1 cellular context compared by ENCODE assay signal in the genomic region with DNA sequence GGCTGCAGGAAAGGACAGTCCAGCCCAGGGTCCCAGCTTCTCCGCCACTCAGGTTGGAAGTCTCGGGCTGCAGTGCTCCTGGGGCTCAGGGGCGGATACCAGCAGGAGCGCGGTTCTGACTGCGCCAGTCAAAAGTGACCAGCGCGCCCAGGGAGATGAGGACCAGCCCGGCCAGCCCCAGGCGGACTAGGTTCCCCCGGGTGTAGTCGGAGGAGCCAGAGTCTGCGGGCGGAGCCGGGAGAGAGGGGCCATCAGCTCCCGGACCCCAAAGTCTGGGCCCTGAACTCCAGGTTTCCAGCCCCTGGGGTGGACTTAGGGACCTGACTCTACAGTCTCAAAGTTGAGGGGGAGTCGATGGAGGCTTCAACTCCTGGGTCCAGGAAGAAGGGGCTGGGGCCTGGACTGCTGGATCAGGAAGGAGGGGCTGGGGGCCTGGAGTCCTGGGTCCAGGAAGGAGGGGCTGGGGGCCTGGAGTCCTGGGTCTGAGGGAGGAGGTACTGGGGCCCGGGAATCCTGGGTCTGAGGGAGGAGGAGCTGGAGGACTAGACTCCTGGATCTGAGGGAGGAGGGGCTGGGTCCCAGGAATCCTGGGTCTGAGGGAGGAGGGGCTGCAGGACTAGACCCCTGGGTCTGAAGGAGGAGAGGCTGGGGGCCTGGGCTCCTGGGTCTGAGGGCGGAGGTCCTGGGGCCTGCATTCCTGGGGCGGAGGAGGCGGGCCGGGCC.
TF ChIP-seq lines count a peak whose summit lies in the region.

No MANE protein-coding gene starts in this region.

TF ChIP-seq in GM23338, 12 proteins besides CTCF, POLR2A, EP300 and RAD21:
- TF ChIP-seq, protein P1, sequence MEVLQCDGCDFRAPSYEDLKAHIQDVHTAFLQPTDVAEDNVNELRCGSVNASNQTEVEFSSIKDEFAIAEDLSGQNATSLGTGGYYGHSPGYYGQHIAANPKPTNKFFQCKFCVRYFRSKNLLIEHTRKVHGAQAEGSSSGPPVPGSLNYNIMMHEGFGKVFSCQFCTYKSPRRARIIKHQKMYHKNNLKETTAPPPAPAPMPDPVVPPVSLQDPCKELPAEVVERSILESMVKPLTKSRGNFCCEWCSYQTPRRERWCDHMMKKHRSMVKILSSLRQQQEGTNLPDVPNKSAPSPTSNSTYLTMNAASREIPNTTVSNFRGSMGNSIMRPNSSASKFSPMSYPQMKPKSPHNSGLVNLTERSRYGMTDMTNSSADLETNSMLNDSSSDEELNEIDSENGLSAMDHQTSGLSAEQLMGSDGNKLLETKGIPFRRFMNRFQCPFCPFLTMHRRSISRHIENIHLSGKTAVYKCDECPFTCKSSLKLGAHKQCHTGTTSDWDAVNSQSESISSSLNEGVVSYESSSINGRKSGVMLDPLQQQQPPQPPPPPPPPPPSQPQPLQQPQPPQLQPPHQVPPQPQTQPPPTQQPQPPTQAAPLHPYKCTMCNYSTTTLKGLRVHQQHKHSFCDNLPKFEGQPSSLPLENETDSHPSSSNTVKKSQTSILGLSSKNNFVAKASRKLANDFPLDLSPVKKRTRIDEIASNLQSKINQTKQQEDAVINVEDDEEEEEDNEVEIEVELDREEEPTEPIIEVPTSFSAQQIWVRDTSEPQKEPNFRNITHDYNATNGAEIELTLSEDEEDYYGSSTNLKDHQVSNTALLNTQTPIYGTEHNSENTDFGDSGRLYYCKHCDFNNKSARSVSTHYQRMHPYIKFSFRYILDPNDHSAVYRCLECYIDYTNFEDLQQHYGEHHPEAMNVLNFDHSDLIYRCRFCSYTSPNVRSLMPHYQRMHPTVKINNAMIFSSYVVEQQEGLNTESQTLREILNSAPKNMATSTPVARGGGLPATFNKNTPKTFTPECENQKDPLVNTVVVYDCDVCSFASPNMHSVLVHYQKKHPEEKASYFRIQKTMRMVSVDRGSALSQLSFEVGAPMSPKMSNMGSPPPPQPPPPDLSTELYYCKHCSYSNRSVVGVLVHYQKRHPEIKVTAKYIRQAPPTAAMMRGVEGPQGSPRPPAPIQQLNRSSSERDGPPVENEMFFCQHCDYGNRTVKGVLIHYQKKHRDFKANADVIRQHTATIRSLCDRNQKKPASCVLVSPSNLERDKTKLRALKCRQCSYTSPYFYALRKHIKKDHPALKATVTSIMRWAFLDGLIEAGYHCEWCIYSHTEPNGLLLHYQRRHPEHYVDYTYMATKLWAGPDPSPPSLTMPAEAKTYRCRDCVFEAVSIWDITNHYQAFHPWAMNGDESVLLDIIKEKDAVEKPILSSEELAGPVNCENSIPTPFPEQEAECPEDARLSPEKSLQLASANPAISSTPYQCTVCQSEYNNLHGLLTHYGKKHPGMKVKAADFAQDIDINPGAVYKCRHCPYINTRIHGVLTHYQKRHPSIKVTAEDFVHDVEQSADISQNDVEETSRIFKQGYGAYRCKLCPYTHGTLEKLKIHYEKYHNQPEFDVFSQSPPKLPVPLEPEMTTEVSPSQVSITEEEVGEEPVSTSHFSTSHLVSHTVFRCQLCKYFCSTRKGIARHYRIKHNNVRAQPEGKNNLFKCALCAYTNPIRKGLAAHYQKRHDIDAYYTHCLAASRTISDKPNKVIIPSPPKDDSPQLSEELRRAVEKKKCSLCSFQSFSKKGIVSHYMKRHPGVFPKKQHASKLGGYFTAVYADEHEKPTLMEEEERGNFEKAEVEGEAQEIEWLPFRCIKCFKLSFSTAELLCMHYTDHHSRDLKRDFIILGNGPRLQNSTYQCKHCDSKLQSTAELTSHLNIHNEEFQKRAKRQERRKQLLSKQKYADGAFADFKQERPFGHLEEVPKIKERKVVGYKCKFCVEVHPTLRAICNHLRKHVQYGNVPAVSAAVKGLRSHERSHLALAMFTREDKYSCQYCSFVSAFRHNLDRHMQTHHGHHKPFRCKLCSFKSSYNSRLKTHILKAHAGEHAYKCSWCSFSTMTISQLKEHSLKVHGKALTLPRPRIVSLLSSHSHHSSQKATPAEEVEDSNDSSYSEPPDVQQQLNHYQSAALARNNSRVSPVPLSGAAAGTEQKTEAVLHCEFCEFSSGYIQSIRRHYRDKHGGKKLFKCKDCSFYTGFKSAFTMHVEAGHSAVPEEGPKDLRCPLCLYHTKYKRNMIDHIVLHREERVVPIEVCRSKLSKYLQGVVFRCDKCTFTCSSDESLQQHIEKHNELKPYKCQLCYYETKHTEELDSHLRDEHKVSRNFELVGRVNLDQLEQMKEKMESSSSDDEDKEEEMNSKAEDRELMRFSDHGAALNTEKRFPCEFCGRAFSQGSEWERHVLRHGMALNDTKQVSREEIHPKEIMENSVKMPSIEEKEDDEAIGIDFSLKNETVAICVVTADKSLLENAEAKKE (CRISPR knock-in tag; IDR thresholded peaks at IDR 0.05): no peak
- TF ChIP-seq EZH2 (IDR thresholded peaks at IDR 0.05; ENCODE audit: low read depth, unreplicated experiment) (no peak), ZNF114 (CRISPR knock-in tag; IDR thresholded peaks at IDR 0.05) (no peak), ZNF331 (CRISPR knock-in tag; IDR thresholded peaks at IDR 0.05; ENCODE audit: low read depth) (no peak), STAT1 (IDR thresholded peaks at IDR 0.05; ENCODE audit: unreplicated experiment) (no peak)
- TF ChIP-seq, protein P2, sequence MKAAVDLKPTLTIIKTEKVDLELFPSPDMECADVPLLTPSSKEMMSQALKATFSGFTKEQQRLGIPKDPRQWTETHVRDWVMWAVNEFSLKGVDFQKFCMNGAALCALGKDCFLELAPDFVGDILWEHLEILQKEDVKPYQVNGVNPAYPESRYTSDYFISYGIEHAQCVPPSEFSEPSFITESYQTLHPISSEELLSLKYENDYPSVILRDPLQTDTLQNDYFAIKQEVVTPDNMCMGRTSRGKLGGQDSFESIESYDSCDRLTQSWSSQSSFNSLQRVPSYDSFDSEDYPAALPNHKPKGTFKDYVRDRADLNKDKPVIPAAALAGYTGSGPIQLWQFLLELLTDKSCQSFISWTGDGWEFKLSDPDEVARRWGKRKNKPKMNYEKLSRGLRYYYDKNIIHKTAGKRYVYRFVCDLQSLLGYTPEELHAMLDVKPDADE (IDR thresholded peaks at IDR 0.05): no peak
- TF ChIP-seq, protein P3, sequence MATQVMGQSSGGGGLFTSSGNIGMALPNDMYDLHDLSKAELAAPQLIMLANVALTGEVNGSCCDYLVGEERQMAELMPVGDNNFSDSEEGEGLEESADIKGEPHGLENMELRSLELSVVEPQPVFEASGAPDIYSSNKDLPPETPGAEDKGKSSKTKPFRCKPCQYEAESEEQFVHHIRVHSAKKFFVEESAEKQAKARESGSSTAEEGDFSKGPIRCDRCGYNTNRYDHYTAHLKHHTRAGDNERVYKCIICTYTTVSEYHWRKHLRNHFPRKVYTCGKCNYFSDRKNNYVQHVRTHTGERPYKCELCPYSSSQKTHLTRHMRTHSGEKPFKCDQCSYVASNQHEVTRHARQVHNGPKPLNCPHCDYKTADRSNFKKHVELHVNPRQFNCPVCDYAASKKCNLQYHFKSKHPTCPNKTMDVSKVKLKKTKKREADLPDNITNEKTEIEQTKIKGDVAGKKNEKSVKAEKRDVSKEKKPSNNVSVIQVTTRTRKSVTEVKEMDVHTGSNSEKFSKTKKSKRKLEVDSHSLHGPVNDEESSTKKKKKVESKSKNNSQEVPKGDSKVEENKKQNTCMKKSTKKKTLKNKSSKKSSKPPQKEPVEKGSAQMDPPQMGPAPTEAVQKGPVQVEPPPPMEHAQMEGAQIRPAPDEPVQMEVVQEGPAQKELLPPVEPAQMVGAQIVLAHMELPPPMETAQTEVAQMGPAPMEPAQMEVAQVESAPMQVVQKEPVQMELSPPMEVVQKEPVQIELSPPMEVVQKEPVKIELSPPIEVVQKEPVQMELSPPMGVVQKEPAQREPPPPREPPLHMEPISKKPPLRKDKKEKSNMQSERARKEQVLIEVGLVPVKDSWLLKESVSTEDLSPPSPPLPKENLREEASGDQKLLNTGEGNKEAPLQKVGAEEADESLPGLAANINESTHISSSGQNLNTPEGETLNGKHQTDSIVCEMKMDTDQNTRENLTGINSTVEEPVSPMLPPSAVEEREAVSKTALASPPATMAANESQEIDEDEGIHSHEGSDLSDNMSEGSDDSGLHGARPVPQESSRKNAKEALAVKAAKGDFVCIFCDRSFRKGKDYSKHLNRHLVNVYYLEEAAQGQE (IDR thresholded peaks at IDR 0.05; ENCODE audit: unreplicated experiment): no peak
